ENCODE assay signal across 1 cellular context in genomic region chr1:209688746-209689234, GRCh38.
TF ChIP-seq lines count a peak whose summit lies in the region.

No MANE protein-coding gene starts in this region.

TF ChIP-seq in HCT116, 20 proteins besides CTCF, POLR2A, EP300 and RAD21:
- no peak for TF ChIP-seq TCF7L2 (IDR thresholded peaks at IDR 0.05; ENCODE audit: borderline replicate concordance, extremely low read depth, insufficient read depth, insufficient read length)
- no peak for TF ChIP-seq CEBPB (IDR thresholded peaks at IDR 0.05; ENCODE audit: low read depth)
- no peak for TF ChIP-seq EGR1 (IDR thresholded peaks at IDR 0.05; ENCODE audit: low read depth)
- TF ChIP-seq SP1 (IDR thresholded peaks at IDR 0.05; ENCODE audit: low read depth): no peak
- no peak for TF ChIP-seq ELF1 (IDR thresholded peaks at IDR 0.05; ENCODE audit: borderline replicate concordance, low read depth)
- no peak for TF ChIP-seq SRF (IDR thresholded peaks at IDR 0.05; ENCODE audit: low read depth)
- no peak for TF ChIP-seq ZBTB33 (IDR thresholded peaks at IDR 0.05; ENCODE audit: extremely low read depth, insufficient replicate concordance, low read length)
- TF ChIP-seq REST (IDR thresholded peaks at IDR 0.05; ENCODE audit: low read depth): no peak
- no peak for TF ChIP-seq MAX (IDR thresholded peaks at IDR 0.05)
- no peak for TF ChIP-seq ATF3 (IDR thresholded peaks at IDR 0.05)
- TF ChIP-seq CBX3 (IDR thresholded peaks at IDR 0.05; ENCODE audit: low read depth): no peak
- TF ChIP-seq SIN3A (IDR thresholded peaks at IDR 0.05; ENCODE audit: low read depth): no peak
- TF ChIP-seq EZH2 (IDR thresholded peaks at IDR 0.05): no peak
- TF ChIP-seq JUND (IDR thresholded peaks at IDR 0.05): no peak
- no peak for TF ChIP-seq EZH2phosphoT487 (IDR thresholded peaks at IDR 0.05; ENCODE audit: borderline replicate concordance)
- TF ChIP-seq ZFX (IDR thresholded peaks at IDR 0.05): no peak
- TF ChIP-seq ZNF274 (IDR thresholded peaks at IDR 0.05; ENCODE audit: low read depth, low read length): no peak
- no peak for TF ChIP-seq YY1 (IDR thresholded peaks at IDR 0.05; ENCODE audit: extremely low read depth, insufficient replicate concordance, low read depth, low read length)
- no peak for TF ChIP-seq FOSL1 (IDR thresholded peaks at IDR 0.05; ENCODE audit: low read depth)
